Comparison of ENCODE assay signal across 27 cellular contexts in the genomic region with DNA sequence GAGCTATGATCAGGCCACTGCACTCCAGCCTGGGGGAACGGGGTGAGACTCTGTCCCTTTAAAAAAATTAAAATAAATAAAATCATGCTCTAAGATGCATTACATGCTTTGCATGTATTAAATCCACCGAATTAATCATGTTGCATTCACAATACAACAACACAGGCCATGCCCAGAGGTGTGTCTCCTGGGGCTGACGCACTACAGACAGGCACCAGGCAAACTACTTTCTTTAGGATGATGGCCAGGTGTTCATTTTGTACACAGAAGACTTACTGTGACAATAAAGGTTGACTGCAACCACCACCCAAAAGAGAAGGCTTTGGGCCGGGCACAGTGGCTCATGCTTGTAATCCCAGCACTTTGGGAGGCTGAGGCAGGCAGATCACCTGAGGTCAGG.
"Had no signal": no experiment of that assay in that cellular context is flagged by ENCODE, and none has a peak within 500 bp of the region (broad histone marks: within the 10 kb centered on the region; RNA-seq: fewer than 3 reads in every experiment).

No MANE protein-coding gene starts in this region.

- H3K9me3 ChIP-seq: esophagus squamous epithelium had no signal

- DNase-seq: activated CD4-positive, alpha-beta memory T cell treated with anti-CD3 and anti-CD28 coated beads for 36 hours; activated CD4-positive, alpha-beta T cell treated with anti-CD3 and anti-CD28 coated beads for 36 hours; activated CD4-positive, alpha-beta T cell treated with anti-CD3 and anti-CD28 coated beads, Interleukin-2, amount 10 ng/mL, durations not matched to agents 24 days and 14 days; activated CD4-positive, CD25-positive, alpha-beta regulatory T cell; activated CD4-positive, CD25-positive, alpha-beta regulatory T cell treated with anti-CD3 and anti-CD28 coated beads, Interleukin-2, amount 50 U/mL, for 72 hours; activated CD8-positive, alpha-beta memory T cell treated with anti-CD3 and anti-CD28 coated beads, Interleukin-2, amount 10 ng/mL, durations not matched to agents 7 days and 5 days; activated CD8-positive, alpha-beta memory T cell treated with anti-CD3 and anti-CD28 coated beads, Interleukin-2, amount 50 U/mL, for 4 hours; activated CD8-positive, alpha-beta T cell treated with anti-CD3 and anti-CD28 coated beads, Interleukin-2, amount 10 ng/mL, durations not matched to agents 7 days and 5 days; activated gamma-delta T cell treated with Interleukin-2 at 50 U/mL for 16 hours; activated naive CD4-positive, alpha-beta T cell treated with anti-CD3 and anti-CD28 coated beads, Interleukin-2, amount 50 U/mL, for 16 hours; activated naive CD4-positive, alpha-beta T cell treated with Interleukin-2 at 50 U/mL for 16 hours; activated T-cell treated with anti-CD3 and anti-CD28 coated beads, Interleukin-2, amount 50 U/mL, for 1 hour; activated T-cell treated with anti-CD3 and anti-CD28 coated beads, Interleukin-2, amount 50 U/mL, for 48 hours; amniotic stem cell; anterior cingulate cortex; cortex of kidney; dermis blood vessel endothelial cell; effector CD4-positive, alpha-beta T cell; effector memory CD8-positive, alpha-beta T cell; erythroblast; esophagus squamous epithelium; foreskin melanocyte; T-helper 1 cell; T-helper 2 cell had no signal

- H3K4me1 Mint-ChIP-seq: activated CD4-positive, alpha-beta T cell treated with anti-CD3 and anti-CD28 coated beads for 36 hours; activated CD4-positive, alpha-beta T cell treated with anti-CD3 and anti-CD28 coated beads, Interleukin-2, amount 10 ng/mL, durations not matched to agents 24 days and 14 days; activated CD8-positive, alpha-beta memory T cell treated with anti-CD3 and anti-CD28 coated beads, Interleukin-2, amount 10 ng/mL, durations not matched to agents 7 days and 5 days had no signal

- H3K27me3 ChIP-seq: esophagus squamous epithelium had no signal

- H3K4me3 ChIP-seq: esophagus squamous epithelium had no signal

- H3K9me3 Mint-ChIP-seq: activated CD4-positive, alpha-beta memory T cell treated with anti-CD3 and anti-CD28 coated beads for 36 hours; activated CD4-positive, alpha-beta T cell treated with anti-CD3 and anti-CD28 coated beads, Interleukin-2, amount 10 ng/mL, durations not matched to agents 24 days and 14 days; effector memory CD8-positive, alpha-beta T cell had no signal

- H3K4me3 Mint-ChIP-seq: activated CD4-positive, alpha-beta memory T cell treated with anti-CD3 and anti-CD28 coated beads for 36 hours; activated CD4-positive, alpha-beta T cell treated with anti-CD3 and anti-CD28 coated beads for 36 hours; activated CD4-positive, alpha-beta T cell treated with anti-CD3 and anti-CD28 coated beads, Interleukin-2, amount 10 ng/mL, durations not matched to agents 24 days and 14 days; activated CD8-positive, alpha-beta memory T cell treated with anti-CD3 and anti-CD28 coated beads, Interleukin-2, amount 10 ng/mL, durations not matched to agents 7 days and 5 days; activated CD8-positive, alpha-beta T cell treated with anti-CD3 and anti-CD28 coated beads, Interleukin-2, amount 10 ng/mL, durations not matched to agents 7 days and 5 days; activated naive CD8-positive, alpha-beta T cell; effector memory CD8-positive, alpha-beta T cell had no signal

- H3K36me3 Mint-ChIP-seq: activated CD4-positive, alpha-beta memory T cell treated with anti-CD3 and anti-CD28 coated beads for 36 hours; activated CD8-positive, alpha-beta memory T cell treated with anti-CD3 and anti-CD28 coated beads, Interleukin-2, amount 10 ng/mL, durations not matched to agents 7 days and 5 days; activated naive CD8-positive, alpha-beta T cell had no signal

- FAIRE-seq: astrocyte, colon had no signal

- H3K36me3 ChIP-seq: esophagus squamous epithelium had no signal

- H3K27ac Mint-ChIP-seq: activated CD4-positive, alpha-beta memory T cell treated with anti-CD3 and anti-CD28 coated beads for 36 hours; activated CD4-positive, alpha-beta T cell treated with anti-CD3 and anti-CD28 coated beads for 36 hours; activated CD4-positive, alpha-beta T cell treated with anti-CD3 and anti-CD28 coated beads, Interleukin-2, amount 10 ng/mL, durations not matched to agents 24 days and 14 days; activated CD8-positive, alpha-beta memory T cell treated with anti-CD3 and anti-CD28 coated beads, Interleukin-2, amount 10 ng/mL, durations not matched to agents 7 days and 5 days; activated CD8-positive, alpha-beta T cell treated with anti-CD3 and anti-CD28 coated beads, Interleukin-2, amount 10 ng/mL, durations not matched to agents 7 days and 5 days; activated naive CD8-positive, alpha-beta T cell; effector memory CD8-positive, alpha-beta T cell had no signal

- H3K27me3 Mint-ChIP-seq: activated CD4-positive, alpha-beta memory T cell treated with anti-CD3 and anti-CD28 coated beads for 36 hours; activated CD4-positive, alpha-beta T cell treated with anti-CD3 and anti-CD28 coated beads for 36 hours; activated CD4-positive, alpha-beta T cell treated with anti-CD3 and anti-CD28 coated beads, Interleukin-2, amount 10 ng/mL, durations not matched to agents 24 days and 14 days; activated CD8-positive, alpha-beta memory T cell treated with anti-CD3 and anti-CD28 coated beads, Interleukin-2, amount 10 ng/mL, durations not matched to agents 7 days and 5 days; activated naive CD8-positive, alpha-beta T cell had no signal

- ATAC-seq: activated CD4-positive, alpha-beta T cell treated with anti-CD3 and anti-CD28 coated beads for 36 hours; activated CD8-positive, alpha-beta memory T cell treated with anti-CD3 and anti-CD28 coated beads, Interleukin-2, amount 10 ng/mL, durations not matched to agents 7 days and 5 days; activated CD8-positive, alpha-beta T cell treated with anti-CD3 and anti-CD28 coated beads, Interleukin-2, amount 10 ng/mL, durations not matched to agents 7 days and 5 days; effector memory CD8-positive, alpha-beta T cell had no signal
